18 cellular contexts compared by ENCODE assay signal in the genomic region with DNA sequence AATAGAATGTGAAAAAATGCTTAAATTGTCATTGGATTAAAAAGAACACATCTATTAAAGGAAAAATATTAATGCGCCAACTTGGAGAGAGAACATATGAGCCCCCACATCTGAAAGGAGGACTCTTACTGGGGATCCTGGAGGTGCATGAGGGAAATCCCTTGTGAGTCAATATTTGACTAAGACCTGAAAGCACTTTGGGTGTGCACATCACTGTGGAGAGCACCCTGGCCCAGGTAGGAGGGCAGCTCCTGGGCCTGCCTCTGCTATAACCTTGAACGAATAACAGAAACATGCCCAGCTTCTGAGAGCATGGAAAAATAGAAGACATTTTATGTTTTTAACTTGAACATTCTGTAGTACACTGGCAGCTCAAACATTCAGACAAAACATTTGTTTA.
DNase-seq lines count a peak whose midpoint lies in the region; ATAC-seq and TF ChIP-seq lines count a peak whose summit lies in the region.
"Had no signal": no experiment of that assay in that cellular context is flagged by ENCODE, and none has a peak within 500 bp of the region (broad histone marks: within the 10 kb centered on the region; RNA-seq: fewer than 3 reads in every experiment).

No MANE protein-coding gene starts in this region.

- no peaks in the 10 kb centered on the region for H3K36me3 Mint-ChIP-seq in activated naive CD4-positive, alpha-beta T cell treated with anti-CD3 and anti-CD28 coated beads for 36 hours (ENCODE audit: low read depth)
- no peaks in the 10 kb centered on the region for H3K36me3 Mint-ChIP-seq in CD14-positive monocyte

- DNase-seq in activated naive CD4-positive, alpha-beta T cell treated with anti-CD3 and anti-CD28 coated beads for 36 hours: peak; percentile 5
- no peak for DNase-seq in activated naive CD4-positive, alpha-beta T cell treated with Interleukin-2 at 50 U/mL for 16 hours
- DNase-seq in SK-N-MC (ENCODE audit: low read depth, low spot score) (no peak), left lung (no peak), CD14-positive monocyte (ENCODE audit: low spot score) (no peak), SKM-1 (lab: John Stamatoyannopoulos, UW; ENCODE audit: unreplicated experiment) (no peak)
- DNase-seq: EL, H7, KBM-7, NCI-H1436, NCI-H2029, NCI-H2171, NCI-H82 had no signal

- H3K27me3 ChIP-seq in left lung: no peaks in the 10 kb centered on the region
- H3K27me3 ChIP-seq: BLaER1 treated with 17β-estradiol and CSF1 and Interleukin-3, amounts not matched to agents 10 nM and 100 nM had no signal

- CTCF ChIA-PET in activated naive CD4-positive, alpha-beta T cell treated with anti-CD3 and anti-CD28 coated beads for 36 hours (lab: Charles Lee): interaction anchor here (1.1 to 1.2 kb wide), 3 partner anchors 8 to 38 kb away, joined by 3 to 4 read pairs (median 3); no protein-coding TSS in a partner anchor

- H3K4me3 Mint-ChIP-seq in activated naive CD4-positive, alpha-beta T cell treated with anti-CD3 and anti-CD28 coated beads for 36 hours: no peak overlapping the region
- no peak overlapping the region for H3K4me3 Mint-ChIP-seq in CD14-positive monocyte

- no peak overlapping the region for H3K27ac Mint-ChIP-seq in activated naive CD4-positive, alpha-beta T cell treated with anti-CD3 and anti-CD28 coated beads for 36 hours
- no peak overlapping the region for H3K27ac Mint-ChIP-seq in CD14-positive monocyte

- H3K4me3 ChIP-seq in SK-N-MC: no peak overlapping the region
- H3K4me3 ChIP-seq in left lung: no peak overlapping the region
- H3K4me3 ChIP-seq: BLaER1 treated with 17β-estradiol and CSF1 and Interleukin-3, amounts not matched to agents 10 nM and 100 nM had no signal

- H3K4me1 Mint-ChIP-seq in activated naive CD4-positive, alpha-beta T cell treated with anti-CD3 and anti-CD28 coated beads for 36 hours (ENCODE audit: low read depth): no peaks in the 10 kb centered on the region
- no peaks in the 10 kb centered on the region for H3K4me1 Mint-ChIP-seq in CD14-positive monocyte

- intact Hi-C loops in activated naive CD4-positive, alpha-beta T cell treated with anti-CD3 and anti-CD28 coated beads for 36 hours (cut with micrococcal nuclease): loop anchor here (5.0 kb wide), 1 partner anchor 934 kb away; no protein-coding TSS in a partner anchor
- intact Hi-C loops in left lung (cut with DNase I): no loop called here
- intact Hi-C loops in CD14-positive monocyte (cut with micrococcal nuclease): no loop called here

- no peak overlapping the region for H3K9ac ChIP-seq in SK-N-MC (ENCODE audit: insufficient read length)
- H3K9ac ChIP-seq: BLaER1 treated with 17β-estradiol and CSF1 and Interleukin-3, amounts not matched to agents 10 nM and 100 nM had no signal

- no peak for TF ChIP-seq CTCF in left lung (IDR thresholded peaks at IDR 0.05)
- no peak for TF ChIP-seq CTCF in CD14-positive monocyte (IDR thresholded peaks at IDR 0.05)

- H3K9me3 ChIP-seq in SK-N-MC (ENCODE audit: low read depth, low read length) (no peaks in the 10 kb centered on the region), left lung (no peaks in the 10 kb centered on the region)
- H3K9me3 ChIP-seq: BLaER1 treated with 17β-estradiol and CSF1 and Interleukin-3, amounts not matched to agents 10 nM and 100 nM had no signal

- ATAC-seq in GM19351 (IDR thresholded peaks at IDR 0.05; ENCODE audit: unreplicated experiment) (peak; percentile 35), left lung (peak; percentile 32), HG03280 (IDR thresholded peaks at IDR 0.05; ENCODE audit: unreplicated experiment) (no peak)
- ATAC-seq: Panc1, Right ventricle myocardium inferior had no signal

- no peaks in the 10 kb centered on the region for H3K27me3 Mint-ChIP-seq in activated naive CD4-positive, alpha-beta T cell treated with anti-CD3 and anti-CD28 coated beads for 36 hours (ENCODE audit: low read depth)
- H3K27me3 Mint-ChIP-seq in CD14-positive monocyte (ENCODE audit: low read depth in 3 of 3): peaks cover 0 to 1% (median 0%) of the 10 kb centered on the region in 3 donors

- H3K36me3 ChIP-seq in SK-N-MC (ENCODE audit: insufficient read depth, low read length) (no peaks in the 10 kb centered on the region), left lung (no peaks in the 10 kb centered on the region)
- H3K36me3 ChIP-seq: BLaER1 treated with 17β-estradiol and CSF1 and Interleukin-3, amounts not matched to agents 10 nM and 100 nM had no signal

- no peaks in the 10 kb centered on the region for H3K4me1 ChIP-seq in left lung
- H3K4me1 ChIP-seq: BLaER1 treated with 17β-estradiol and CSF1 and Interleukin-3, amounts not matched to agents 10 nM and 100 nM had no signal

- H3K27ac ChIP-seq in SK-N-MC: 0 out of 2 replicates have a peak overlapping the region, but pooled peaks have one; percentile 10
- no peak overlapping the region for H3K27ac ChIP-seq in left lung
- H3K27ac ChIP-seq: BLaER1 treated with 17β-estradiol and CSF1 and Interleukin-3, amounts not matched to agents 10 nM and 100 nM had no signal

- H3K9me3 Mint-ChIP-seq in activated naive CD4-positive, alpha-beta T cell treated with anti-CD3 and anti-CD28 coated beads for 36 hours: no peaks in the 10 kb centered on the region
- H3K9me3 Mint-ChIP-seq in CD14-positive monocyte: no peaks in the 10 kb centered on the region
